ENCODE assay signal across 1 cellular context in the genomic region with DNA sequence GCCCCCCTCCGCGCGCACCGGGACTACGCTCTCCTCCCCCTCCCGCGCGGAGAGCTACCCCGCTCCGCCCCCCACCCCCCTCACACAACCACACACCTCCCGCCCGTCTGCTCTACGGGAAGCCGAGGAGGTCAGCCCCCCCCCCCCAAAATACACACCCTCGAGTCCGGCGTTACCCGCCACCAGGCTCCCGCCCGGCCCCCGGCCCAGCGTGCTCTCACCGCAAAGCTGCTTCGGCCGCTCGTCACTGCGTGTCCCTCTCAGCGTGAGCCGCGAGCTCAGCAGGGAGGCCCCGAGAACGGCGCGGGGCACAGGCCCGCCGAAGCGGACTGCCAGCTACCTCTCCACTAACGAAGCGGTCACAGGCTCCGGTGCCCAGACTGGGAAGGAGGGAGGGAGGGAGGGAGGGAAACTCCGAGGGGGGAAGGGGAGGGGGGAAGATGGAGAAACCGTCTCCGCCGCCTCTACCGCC.
TF ChIP-seq lines count a peak whose summit lies in the region.

No MANE protein-coding gene starts in this region.

TF ChIP-seq in H1, 55 proteins besides CTCF, POLR2A, EP300 and RAD21:
- TF ChIP-seq, protein P1, sequence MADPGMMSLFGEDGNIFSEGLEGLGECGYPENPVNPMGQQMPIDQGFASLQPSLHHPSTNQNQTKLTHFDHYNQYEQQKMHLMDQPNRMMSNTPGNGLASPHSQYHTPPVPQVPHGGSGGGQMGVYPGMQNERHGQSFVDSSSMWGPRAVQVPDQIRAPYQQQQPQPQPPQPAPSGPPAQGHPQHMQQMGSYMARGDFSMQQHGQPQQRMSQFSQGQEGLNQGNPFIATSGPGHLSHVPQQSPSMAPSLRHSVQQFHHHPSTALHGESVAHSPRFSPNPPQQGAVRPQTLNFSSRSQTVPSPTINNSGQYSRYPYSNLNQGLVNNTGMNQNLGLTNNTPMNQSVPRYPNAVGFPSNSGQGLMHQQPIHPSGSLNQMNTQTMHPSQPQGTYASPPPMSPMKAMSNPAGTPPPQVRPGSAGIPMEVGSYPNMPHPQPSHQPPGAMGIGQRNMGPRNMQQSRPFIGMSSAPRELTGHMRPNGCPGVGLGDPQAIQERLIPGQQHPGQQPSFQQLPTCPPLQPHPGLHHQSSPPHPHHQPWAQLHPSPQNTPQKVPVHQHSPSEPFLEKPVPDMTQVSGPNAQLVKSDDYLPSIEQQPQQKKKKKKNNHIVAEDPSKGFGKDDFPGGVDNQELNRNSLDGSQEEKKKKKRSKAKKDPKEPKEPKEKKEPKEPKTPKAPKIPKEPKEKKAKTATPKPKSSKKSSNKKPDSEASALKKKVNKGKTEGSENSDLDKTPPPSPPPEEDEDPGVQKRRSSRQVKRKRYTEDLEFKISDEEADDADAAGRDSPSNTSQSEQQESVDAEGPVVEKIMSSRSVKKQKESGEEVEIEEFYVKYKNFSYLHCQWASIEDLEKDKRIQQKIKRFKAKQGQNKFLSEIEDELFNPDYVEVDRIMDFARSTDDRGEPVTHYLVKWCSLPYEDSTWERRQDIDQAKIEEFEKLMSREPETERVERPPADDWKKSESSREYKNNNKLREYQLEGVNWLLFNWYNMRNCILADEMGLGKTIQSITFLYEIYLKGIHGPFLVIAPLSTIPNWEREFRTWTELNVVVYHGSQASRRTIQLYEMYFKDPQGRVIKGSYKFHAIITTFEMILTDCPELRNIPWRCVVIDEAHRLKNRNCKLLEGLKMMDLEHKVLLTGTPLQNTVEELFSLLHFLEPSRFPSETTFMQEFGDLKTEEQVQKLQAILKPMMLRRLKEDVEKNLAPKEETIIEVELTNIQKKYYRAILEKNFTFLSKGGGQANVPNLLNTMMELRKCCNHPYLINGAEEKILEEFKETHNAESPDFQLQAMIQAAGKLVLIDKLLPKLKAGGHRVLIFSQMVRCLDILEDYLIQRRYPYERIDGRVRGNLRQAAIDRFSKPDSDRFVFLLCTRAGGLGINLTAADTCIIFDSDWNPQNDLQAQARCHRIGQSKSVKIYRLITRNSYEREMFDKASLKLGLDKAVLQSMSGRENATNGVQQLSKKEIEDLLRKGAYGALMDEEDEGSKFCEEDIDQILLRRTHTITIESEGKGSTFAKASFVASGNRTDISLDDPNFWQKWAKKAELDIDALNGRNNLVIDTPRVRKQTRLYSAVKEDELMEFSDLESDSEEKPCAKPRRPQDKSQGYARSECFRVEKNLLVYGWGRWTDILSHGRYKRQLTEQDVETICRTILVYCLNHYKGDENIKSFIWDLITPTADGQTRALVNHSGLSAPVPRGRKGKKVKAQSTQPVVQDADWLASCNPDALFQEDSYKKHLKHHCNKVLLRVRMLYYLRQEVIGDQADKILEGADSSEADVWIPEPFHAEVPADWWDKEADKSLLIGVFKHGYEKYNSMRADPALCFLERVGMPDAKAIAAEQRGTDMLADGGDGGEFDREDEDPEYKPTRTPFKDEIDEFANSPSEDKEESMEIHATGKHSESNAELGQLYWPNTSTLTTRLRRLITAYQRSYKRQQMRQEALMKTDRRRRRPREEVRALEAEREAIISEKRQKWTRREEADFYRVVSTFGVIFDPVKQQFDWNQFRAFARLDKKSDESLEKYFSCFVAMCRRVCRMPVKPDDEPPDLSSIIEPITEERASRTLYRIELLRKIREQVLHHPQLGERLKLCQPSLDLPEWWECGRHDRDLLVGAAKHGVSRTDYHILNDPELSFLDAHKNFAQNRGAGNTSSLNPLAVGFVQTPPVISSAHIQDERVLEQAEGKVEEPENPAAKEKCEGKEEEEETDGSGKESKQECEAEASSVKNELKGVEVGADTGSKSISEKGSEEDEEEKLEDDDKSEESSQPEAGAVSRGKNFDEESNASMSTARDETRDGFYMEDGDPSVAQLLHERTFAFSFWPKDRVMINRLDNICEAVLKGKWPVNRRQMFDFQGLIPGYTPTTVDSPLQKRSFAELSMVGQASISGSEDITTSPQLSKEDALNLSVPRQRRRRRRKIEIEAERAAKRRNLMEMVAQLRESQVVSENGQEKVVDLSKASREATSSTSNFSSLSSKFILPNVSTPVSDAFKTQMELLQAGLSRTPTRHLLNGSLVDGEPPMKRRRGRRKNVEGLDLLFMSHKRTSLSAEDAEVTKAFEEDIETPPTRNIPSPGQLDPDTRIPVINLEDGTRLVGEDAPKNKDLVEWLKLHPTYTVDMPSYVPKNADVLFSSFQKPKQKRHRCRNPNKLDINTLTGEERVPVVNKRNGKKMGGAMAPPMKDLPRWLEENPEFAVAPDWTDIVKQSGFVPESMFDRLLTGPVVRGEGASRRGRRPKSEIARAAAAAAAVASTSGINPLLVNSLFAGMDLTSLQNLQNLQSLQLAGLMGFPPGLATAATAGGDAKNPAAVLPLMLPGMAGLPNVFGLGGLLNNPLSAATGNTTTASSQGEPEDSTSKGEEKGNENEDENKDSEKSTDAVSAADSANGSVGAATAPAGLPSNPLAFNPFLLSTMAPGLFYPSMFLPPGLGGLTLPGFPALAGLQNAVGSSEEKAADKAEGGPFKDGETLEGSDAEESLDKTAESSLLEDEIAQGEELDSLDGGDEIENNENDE (IDR thresholded peaks at IDR 0.05; ENCODE audit: insufficient replicate concordance, low read length) = no peak
- TF ChIP-seq SIN3A (conservative IDR thresholded peaks at IDR 0.05 in 1 of 2, IDR thresholded peaks at IDR 0.05 in 1 of 2; ENCODE audit: low read depth in 1 of 2, low read length in 2 of 2) = 0 out of 4 replicates have a peak, but pooled peaks of 1 of the 2 experiments have one; percentile 33
- TF ChIP-seq POLR2AphosphoS5 (IDR thresholded peaks at IDR 0.05; ENCODE audit: low read depth, low read length) = peak; percentile 47; the same call in 1 of the 2 replicates
- TF ChIP-seq SP4 (IDR thresholded peaks at IDR 0.05; ENCODE audit: low read length) = no peak
- TF ChIP-seq BCL11A (IDR thresholded peaks at IDR 0.05; ENCODE audit: low read depth in 2 of 2, low read length in 2 of 2) = no peak
- TF ChIP-seq PHF8 (conservative IDR thresholded peaks at IDR 0.05; ENCODE audit: low read depth, low read length) = peak; percentile 69; the same call in 1 of the 2 replicates
